27 cellular contexts compared by ENCODE assay signal in the genomic region with DNA sequence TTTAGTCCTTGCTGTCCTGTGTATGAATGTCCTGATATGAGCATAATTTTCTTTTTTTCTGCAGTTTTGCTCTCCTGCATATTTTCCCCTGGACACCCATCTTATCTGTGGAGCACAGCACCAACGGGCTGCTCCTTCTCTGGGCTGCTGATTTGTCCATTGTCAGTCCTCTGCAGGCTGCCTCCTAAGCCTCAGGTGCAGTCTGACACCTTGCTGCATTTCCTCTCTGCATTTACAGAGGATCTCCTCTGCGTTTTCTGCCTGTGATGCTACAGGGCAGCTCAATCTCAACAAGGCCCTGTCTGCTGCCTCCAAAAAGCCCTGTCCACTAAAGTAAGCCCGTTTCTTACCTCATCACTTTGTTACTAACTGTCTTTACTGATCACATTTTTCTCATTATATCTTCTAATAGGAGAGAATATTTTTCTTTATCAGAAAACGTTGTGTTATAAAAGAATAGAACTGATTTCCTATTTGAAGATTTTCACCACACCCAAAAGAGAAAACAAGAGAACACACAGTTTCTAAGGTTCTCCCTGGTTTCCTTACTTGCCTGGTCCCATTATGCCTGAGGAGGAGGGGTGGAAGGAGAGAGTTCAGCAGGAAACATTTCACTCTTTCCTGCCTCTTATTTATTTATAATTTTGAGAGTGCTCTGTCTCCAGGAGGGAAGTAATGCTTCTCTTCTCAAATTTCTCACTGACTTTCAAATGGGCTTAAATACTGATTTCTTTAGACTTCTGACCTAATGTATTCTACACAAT.
DNase-seq lines count a peak whose midpoint lies in the region; ATAC-seq and TF ChIP-seq lines count a peak whose summit lies in the region.
"Had no signal": no experiment of that assay in that cellular context is flagged by ENCODE, and none has a peak within 500 bp of the region (broad histone marks: within the 10 kb centered on the region; RNA-seq: fewer than 3 reads in every experiment).

No MANE protein-coding gene starts in this region.

- H3K9me3 ChIP-seq in cardiac muscle cell (ENCODE audit: low read depth) (no peaks in the 10 kb centered on the region), right cardiac atrium (ENCODE audit: control insufficient read depth, low read length) (no peaks in the 10 kb centered on the region), endodermal cell (ENCODE audit: control insufficient read depth, low read length) (peaks cover 20% of the 10 kb centered on the region), ovary (no peaks in the 10 kb centered on the region)

- H3K36me3 ChIP-seq in cardiac muscle cell: no peaks in the 10 kb centered on the region
- H3K36me3 ChIP-seq in endodermal cell (ENCODE audit: control insufficient read depth, insufficient read depth, low read length): peaks cover 3% of the 10 kb centered on the region
- H3K36me3 ChIP-seq in ovary: no peaks in the 10 kb centered on the region
- H3K36me3 ChIP-seq: SJCRH30 had no signal

- H3K4me1 ChIP-seq in cardiac muscle cell (ENCODE audit: low read depth) (peaks cover 26% of the 10 kb centered on the region), right cardiac atrium (ENCODE audit: control insufficient read depth, insufficient read depth, low read length) (no peaks in the 10 kb centered on the region), endodermal cell (ENCODE audit: control insufficient read depth, insufficient read depth, low read length) (peaks cover 17% of the 10 kb centered on the region), ovary (ENCODE audit: insufficient read depth) (no peaks in the 10 kb centered on the region)

- TF ChIP-seq EP300 in ovary (IDR thresholded peaks at IDR 0.05): no peak

- TF ChIP-seq CTCF in cardiac muscle cell (IDR thresholded peaks at IDR 0.05; ENCODE audit: low read depth, low read length) (no peak), endodermal cell (conservative IDR thresholded peaks at IDR 0.05) (no peak), mesothelial cell of epicardium (IDR thresholded peaks at IDR 0.05; ENCODE audit: unreplicated experiment) (no peak), ovary (IDR thresholded peaks at IDR 0.05) (no peak)

- no peaks in the 10 kb centered on the region for H3K27me3 ChIP-seq in cardiac muscle cell
- no peaks in the 10 kb centered on the region for H3K27me3 ChIP-seq in right cardiac atrium (ENCODE audit: control insufficient read depth, insufficient read depth)
- no peaks in the 10 kb centered on the region for H3K27me3 ChIP-seq in endodermal cell (ENCODE audit: control insufficient read depth, insufficient read depth, low read length, poor library complexity, severe bottlenecking)
- H3K27me3 ChIP-seq in ovary: no peaks in the 10 kb centered on the region
- H3K27me3 ChIP-seq: SJCRH30 had no signal

- peak overlapping the region; percentile 58 for H3K9ac ChIP-seq in endodermal cell (ENCODE audit: extremely low read depth, low read length, poor library complexity, severe bottlenecking)

- intact Hi-C loops in right cardiac atrium (cut with DNase I) (no loop called here), ovary (cut with DNase I) (no loop called here)

- peaks cover 10% of the 10 kb centered on the region for H3K9me3 Mint-ChIP-seq in endodermal cell
- H3K9me3 Mint-ChIP-seq in mesothelial cell of epicardium: peaks cover 12% of the 10 kb centered on the region

- H3K4me1 Mint-ChIP-seq in endodermal cell (peaks cover 24% of the 10 kb centered on the region), mesothelial cell of epicardium (peaks cover 47% of the 10 kb centered on the region)

- 55% methylated on average over 4 of the region's 4 CpGs for WGBS in right cardiac atrium
- 17 to 47% methylated on average over 2 to 3 of the region's 4 CpGs for WGBS in endodermal cell (ENCODE audit: insufficient coverage in 1 of 2, insufficient read length in 1 of 2), 2 experiments
- 51 to 55% (median 52%) methylated on average over 4 of the region's 4 CpGs for WGBS in ovary, 3 donors

- H3K27me3 Mint-ChIP-seq in endodermal cell (ENCODE audit: insufficient read depth): no peaks in the 10 kb centered on the region
- H3K27me3 Mint-ChIP-seq in mesothelial cell of epicardium (ENCODE audit: low read depth): no peaks in the 10 kb centered on the region

- ATAC-seq in right cardiac atrium: no peak
- ATAC-seq: PC-3 had no signal

- POLR2A ChIA-PET in HEK293T (lab: Yijun Ruan, JAX): no interaction called here

- peak overlapping the region; percentile 85 for H3K27ac Mint-ChIP-seq in endodermal cell
- H3K27ac Mint-ChIP-seq in mesothelial cell of epicardium: peak overlapping the region; percentile 14

- CTCF ChIA-PET in HEK293T (lab: Yijun Ruan, JAX): no interaction called here

- peak overlapping the region; percentile 29 for H3K4me3 Mint-ChIP-seq in endodermal cell
- no peak overlapping the region for H3K4me3 Mint-ChIP-seq in mesothelial cell of epicardium

- DNase-seq in cardiac muscle cell (ENCODE audit: low read depth in 1 of 2, low spot score in 1 of 2) (no peak), right cardiac atrium (no peak), endodermal cell (peak; percentile 87), mesothelial cell of epicardium (ENCODE audit: low spot score in 2 of 2, unreplicated experiment in 2 of 2) (no peak), ovary (no peak), Ammon's horn (ENCODE audit: low spot score) (no peak), HEK293T (ENCODE audit: extremely low spot score) (no peak), kidney glomerular epithelial cell (lab: John Stamatoyannopoulos, UW) (no peak)
- DNase-seq: ACHN, Calu3, DMS79 treated with DMSO at 0.1 percent for 48 hours, GF-D8, GOT3, HCEC 1CT, Karpas-422, NCI-H1092 treated with DMSO at 0.1 percent for 48 hours, NCI-H1436, NCI-H187, NCI-H2081 treated with DMSO at 0.1 percent for 48 hours, NCI-H2171 treated with DMSO at 0.1 percent for 48 hours, NCI-H345, NCI-H524, NCI-H774, PC-3, SJCRH30 had no signal

- no peak for TF ChIP-seq POLR2A in ovary (IDR thresholded peaks at IDR 0.05)

- H3K36me3 Mint-ChIP-seq in endodermal cell (ENCODE audit: low read depth): peaks cover 2% of the 10 kb centered on the region
- H3K36me3 Mint-ChIP-seq in mesothelial cell of epicardium: peaks cover 6% of the 10 kb centered on the region

- H3K4me3 ChIP-seq in cardiac muscle cell (no peak overlapping the region), right cardiac atrium (ENCODE audit: low read length) (no peak overlapping the region), endodermal cell (ENCODE audit: low read length) (peak overlapping the region; percentile 68), ovary (no peak overlapping the region)
- H3K4me3 ChIP-seq: SJCRH30 had no signal

- H3K27ac ChIP-seq in cardiac muscle cell (peak overlapping the region; percentile 46), right cardiac atrium (ENCODE audit: low read length) (no peak overlapping the region), endodermal cell (ENCODE audit: low read depth, low read length) (no peak overlapping the region), ovary (no peak overlapping the region)
- H3K27ac ChIP-seq: 22Rv1, HL-60, SJCRH30 had no signal

TF ChIP-seq in HEK293T, 16 proteins besides CTCF, POLR2A, EP300 and RAD21:
- no peak for TF ChIP-seq FOXA1 (IDR thresholded peaks at IDR 0.05)
- TF ChIP-seq ARNT (IDR thresholded peaks at IDR 0.05): no peak
- no peak for TF ChIP-seq SP1 (IDR thresholded peaks at IDR 0.05)
- TF ChIP-seq CTBP1 (IDR thresholded peaks at IDR 0.05; ENCODE audit: borderline replicate concordance): no peak
- TF ChIP-seq, protein P1, sequence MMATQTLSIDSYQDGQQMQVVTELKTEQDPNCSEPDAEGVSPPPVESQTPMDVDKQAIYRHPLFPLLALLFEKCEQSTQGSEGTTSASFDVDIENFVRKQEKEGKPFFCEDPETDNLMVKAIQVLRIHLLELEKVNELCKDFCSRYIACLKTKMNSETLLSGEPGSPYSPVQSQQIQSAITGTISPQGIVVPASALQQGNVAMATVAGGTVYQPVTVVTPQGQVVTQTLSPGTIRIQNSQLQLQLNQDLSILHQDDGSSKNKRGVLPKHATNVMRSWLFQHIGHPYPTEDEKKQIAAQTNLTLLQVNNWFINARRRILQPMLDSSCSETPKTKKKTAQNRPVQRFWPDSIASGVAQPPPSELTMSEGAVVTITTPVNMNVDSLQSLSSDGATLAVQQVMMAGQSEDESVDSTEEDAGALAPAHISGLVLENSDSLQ (IDR thresholded peaks at IDR 0.05): no peak
- TF ChIP-seq NFRKB (IDR thresholded peaks at IDR 0.05): no peak
- no peak for TF ChIP-seq HDGF (IDR thresholded peaks at IDR 0.05; ENCODE audit: borderline replicate concordance)
- no peak for TF ChIP-seq LEF1 (IDR thresholded peaks at IDR 0.05; ENCODE audit: borderline replicate concordance)
- TF ChIP-seq BHLHE40 (IDR thresholded peaks at IDR 0.05; ENCODE audit: borderline replicate concordance): no peak
- TF ChIP-seq L3MBTL2 (conservative IDR thresholded peaks at IDR 0.05): no peak
- TF ChIP-seq TARDBP (IDR thresholded peaks at IDR 0.05): no peak
- no peak for TF ChIP-seq SUZ12 (IDR thresholded peaks at IDR 0.05)
- TF ChIP-seq ELF4 (IDR thresholded peaks at IDR 0.05): no peak
- no peak for TF ChIP-seq FOXM1 (IDR thresholded peaks at IDR 0.05; ENCODE audit: borderline replicate concordance)
- TF ChIP-seq FOXK2 (IDR thresholded peaks at IDR 0.05): no peak
- no peak for TF ChIP-seq ZNF384 (IDR thresholded peaks at IDR 0.05)
